Comparison of ENCODE assay signal across 8 cellular contexts in genomic region chr4:1748465-1748995, GRCh38. TPM values are rescaled to one million over a fixed set of nuclear protein-coding genes. Genes with fewer than 3 reads are reported as not detected.
DNase-seq lines count a peak whose midpoint lies in the region; ATAC-seq and TF ChIP-seq lines count a peak whose summit lies in the region.

No MANE protein-coding gene starts in this region.

- TF ChIP-seq CTCF in VCaP (conservative IDR thresholded peaks at IDR 0.05) (peak; percentile 82), brain (conservative IDR thresholded peaks at IDR 0.05) (peak; percentile 88 to 98)

- H3K36me3 Mint-ChIP-seq in brain: no peaks in the 10 kb centered on the region

- no peaks in the 10 kb centered on the region for H3K27me3 Mint-ChIP-seq in brain

- no peaks in the 10 kb centered on the region for H3K4me1 Mint-ChIP-seq in brain

- H3K27ac ChIP-seq in VCaP: no peak overlapping the region

- H3K27ac Mint-ChIP-seq in brain: no peak overlapping the region

- H3K9me3 Mint-ChIP-seq in brain: no peaks in the 10 kb centered on the region

- no peak for ATAC-seq in HG03469 (IDR thresholded peaks at IDR 0.05; ENCODE audit: unreplicated experiment)

- peak; percentile 64 for DNase-seq in SIG-M5 treated with dmso at 0.1 percent for 504 hours (lab: John Stamatoyannopoulos, UW; ENCODE audit: unreplicated experiment)
- no peak for DNase-seq in SIG-M5 (lab: John Stamatoyannopoulos, UW)
- DNase-seq in NCI-H2029 treated with DMSO at 0.1 percent for 48 hours (lab: John Stamatoyannopoulos, UW): peak; percentile 6
- DNase-seq in islet precursor cell: peak; percentile 88
- DNase-seq in stimulated activated CD4-positive, alpha-beta T cell treated with anti-CD3 and anti-CD28 coated beads, Interleukin-2, amount 100 ng/mL, for 48 hours: peak; percentile 86 to 91

- no peak overlapping the region for H3K4me3 Mint-ChIP-seq in brain

RNA-seq across cellular contexts. Expression of gene TACC3, which starts 27.2 kb away (rescaled TPM):
- polyA plus RNA-seq in brain (ENCODE audit: insufficient read depth, low read depth, low replicate concordance): 85.1 TPM

RNA-seq across cellular contexts. Expression of gene TMEM129, which starts 27.4 kb away (rescaled TPM):
- 45.5 TPM for polyA plus RNA-seq in brain (ENCODE audit: insufficient read depth, low read depth, low replicate concordance)

RNA-seq across cellular contexts. Expression of gene SLBP, which starts 36.4 kb away (rescaled TPM):
- polyA plus RNA-seq in brain (ENCODE audit: insufficient read depth, low read depth, low replicate concordance): 84.2 TPM

RNA-seq across cellular contexts. Expression of gene FGFR3, which starts 44.6 kb away (rescaled TPM):
- polyA plus RNA-seq in brain (ENCODE audit: insufficient read depth, low read depth, low replicate concordance): 28.4 TPM
